Comparison of ENCODE assay signal across 1 cellular context in genomic region chr3:179347108-179347382, GRCh38.
TF ChIP-seq lines count a peak whose summit lies in the region.

No MANE protein-coding gene starts in this region.

TF ChIP-seq in GM23338, 12 proteins besides CTCF, POLR2A, EP300 and RAD21:
- no peak for TF ChIP-seq ZNF462 (CRISPR knock-in tag; IDR thresholded peaks at IDR 0.05)
- TF ChIP-seq JUNB (IDR thresholded peaks at IDR 0.05; ENCODE audit: unreplicated experiment): no peak
- no peak for TF ChIP-seq NANOG (IDR thresholded peaks at IDR 0.05; ENCODE audit: borderline replicate concordance)
- no peak for TF ChIP-seq POLR2AphosphoS5 (IDR thresholded peaks at IDR 0.05; ENCODE audit: low read depth)
- TF ChIP-seq ZNF331 (CRISPR knock-in tag; IDR thresholded peaks at IDR 0.05; ENCODE audit: low read depth): no peak
- no peak for TF ChIP-seq ETS1 (IDR thresholded peaks at IDR 0.05)
- no peak for TF ChIP-seq REST (IDR thresholded peaks at IDR 0.05; ENCODE audit: unreplicated experiment)
- TF ChIP-seq EZH2phosphoT487 (IDR thresholded peaks at IDR 0.05; ENCODE audit: unreplicated experiment): no peak
- TF ChIP-seq CREB1 (CRISPR knock-in tag; IDR thresholded peaks at IDR 0.05; ENCODE audit: low read depth): no peak
- no peak for TF ChIP-seq EZH2 (IDR thresholded peaks at IDR 0.05; ENCODE audit: low read depth, unreplicated experiment)
- TF ChIP-seq ZNF114 (CRISPR knock-in tag; IDR thresholded peaks at IDR 0.05): no peak
- no peak for TF ChIP-seq STAT1 (IDR thresholded peaks at IDR 0.05; ENCODE audit: unreplicated experiment)
